In genomic region chr5:59517926-59518585, GRCh38 we compare ENCODE assay signal across 13 cellular contexts.
DNase-seq lines count a peak whose midpoint lies in the region; ATAC-seq and TF ChIP-seq lines count a peak whose summit lies in the region.
"Had no signal": no experiment of that assay in that cellular context is flagged by ENCODE, and none has a peak within 500 bp of the region (broad histone marks: within the 10 kb centered on the region; RNA-seq: fewer than 3 reads in every experiment).

No MANE protein-coding gene starts in this region.

- H3K9ac ChIP-seq in GM23248 (no peak overlapping the region), SK-N-SH (no peak overlapping the region), skeletal muscle satellite cell (ENCODE audit: low read depth, low read length) (peak overlapping the region; percentile 32)

- DNase-seq in GM23248 (peak; percentile 82), SK-N-SH (no peak), fibroblast of peridontal ligament (ENCODE audit: extremely low read depth) (peak; percentile 15), MV-4-11 (lab: John Stamatoyannopoulos, UW) (no peak), D341Med (ENCODE audit: low spot score) (no peak)
- DNase-seq: activated CD4-positive, alpha-beta T cell treated with anti-CD3 and anti-CD28 coated beads for 36 hours; natural killer cell; NCI-H2081 treated with DMSO at 0.1 percent for 48 hours; T-cell had no signal

- CTCF ChIA-PET in SK-N-SH (lab: Yijun Ruan, JAX) = interaction anchor here (0.6 to 2.5 kb wide), 2 partner anchors 142 to 809 kb away, joined by 3 to 6 read pairs; no protein-coding TSS in a partner anchor

- H4K20me1 ChIP-seq in GM23248 (ENCODE audit: insufficient read depth) (no peaks in the 10 kb centered on the region), SK-N-SH (ENCODE audit: insufficient read depth) (no peaks in the 10 kb centered on the region)

- H3K4me2 ChIP-seq in GM23248 (ENCODE audit: unreplicated experiment) = peak overlapping the region; percentile 55
- H3K4me2 ChIP-seq in SK-N-SH = peak overlapping the region; percentile 64
- peak overlapping the region; percentile 70 for H3K4me2 ChIP-seq in skeletal muscle satellite cell (ENCODE audit: low read length)

- no peak for TF ChIP-seq CTCF in SK-N-SH (IDR thresholded peaks at IDR 0.05)

- H3K4me3 ChIP-seq in GM23248 = peak overlapping the region; percentile 42
- H3K4me3 ChIP-seq in SK-N-SH (ENCODE audit: low read depth in 2 of 2, low read length in 1 of 2) = 0 out of 4 replicates have a peak overlapping the region, but pooled peaks of 1 of the 2 experiments have one; percentile 11
- no peak overlapping the region for H3K4me3 ChIP-seq in skeletal muscle satellite cell (ENCODE audit: low read length)
- H3K4me3 ChIP-seq: K562 had no signal

- peak overlapping the region; percentile 39 for H3K27ac ChIP-seq in GM23248
- H3K27ac ChIP-seq in SK-N-SH (ENCODE audit: low read depth in 2 of 2, low read length in 1 of 2) = peak overlapping the region; percentile 39 to 72; a peak in 3 of 4 replicates

- H3K27me3 ChIP-seq in GM23248 (replicated peaks; ENCODE audit: insufficient read depth) (no peaks in the 10 kb centered on the region), SK-N-SH (ENCODE audit: insufficient read depth) (no peaks in the 10 kb centered on the region), skeletal muscle satellite cell (ENCODE audit: control insufficient read depth, insufficient read depth, low read length) (no peaks in the 10 kb centered on the region)

- no peaks in the 10 kb centered on the region for H3K79me2 ChIP-seq in GM23248 (ENCODE audit: insufficient read depth)
- no peaks in the 10 kb centered on the region for H3K79me2 ChIP-seq in SK-N-SH (ENCODE audit: insufficient read depth)

- H3F3A ChIP-seq in GM23248 (ENCODE audit: insufficient read depth) (0 out of 2 replicates have a peak, but pooled peaks cover 10% of the 10 kb centered on the region), SK-N-SH (replicated peaks; ENCODE audit: insufficient read depth) (peaks cover 15% of the 10 kb centered on the region)

- H2AFZ ChIP-seq in GM23248 (no peak overlapping the region), SK-N-SH (ENCODE audit: low read depth) (peak overlapping the region; percentile 32; the same call in 1 of the 2 replicates)

- H3K9me3 ChIP-seq in GM23248 (ENCODE audit: low read depth) (no peaks in the 10 kb centered on the region), SK-N-SH (no peaks in the 10 kb centered on the region), skeletal muscle satellite cell (replicated peaks; ENCODE audit: low read length) (no peaks in the 10 kb centered on the region)

- POLR2A ChIA-PET in SK-N-SH (lab: Yijun Ruan, JAX) = no interaction called here

- no peak for TF ChIP-seq EP300 in SK-N-SH (IDR thresholded peaks at IDR 0.05; ENCODE audit: borderline replicate concordance in 1 of 2, low read depth in 1 of 2, low read length in 1 of 2)

- ATAC-seq in GM21360 (IDR thresholded peaks at IDR 0.05; ENCODE audit: unreplicated experiment) = no peak
- ATAC-seq: activated CD4-positive, alpha-beta T cell treated with anti-CD3 and anti-CD28 coated beads for 36 hours; HCT116; K562; natural killer cell; T-cell had no signal

- TF ChIP-seq RAD21 in SK-N-SH (IDR thresholded peaks at IDR 0.05; ENCODE audit: low read length) = no peak

- 0 to 4% methylated on average over 3 of the region's 3 CpGs for WGBS in GM23248 (ENCODE audit: low coverage in 1 of 2, low lambda C conversion rate in 2 of 2, missing lambda C conversion rate in 2 of 2), 2 experiments
- 27% methylated on average over 3 of the region's 3 CpGs for WGBS in SK-N-SH (ENCODE audit: low lambda C conversion rate)

- H3K9me2 ChIP-seq in GM23248 (ENCODE audit: insufficient read depth) (no peaks in the 10 kb centered on the region), SK-N-SH (no peaks in the 10 kb centered on the region)

- H3K36me3 ChIP-seq in GM23248 (ENCODE audit: low read depth) = no peaks in the 10 kb centered on the region
- H3K36me3 ChIP-seq in SK-N-SH (replicated peaks in 1 of 2; ENCODE audit: control insufficient read depth in 1 of 2, insufficient read depth in 2 of 2, low read length in 1 of 2) = no peaks in the 10 kb centered on the region
- no peaks in the 10 kb centered on the region for H3K36me3 ChIP-seq in skeletal muscle satellite cell (ENCODE audit: insufficient read depth, low read length)

- peaks cover 31% of the 10 kb centered on the region for H3K4me1 ChIP-seq in GM23248 (ENCODE audit: insufficient read depth)
- H3K4me1 ChIP-seq in SK-N-SH (ENCODE audit: control insufficient read depth in 1 of 2, insufficient read depth in 2 of 2, low read depth in 1 of 2, low read length in 1 of 2) = peaks cover 0 to 4% of the 10 kb centered on the region in 2 experiments; a peak in 2 of 4 replicates
- H3K4me1 ChIP-seq in skeletal muscle satellite cell (ENCODE audit: control insufficient read depth, insufficient read depth, low read length) = peaks cover 31% of the 10 kb centered on the region

- in situ Hi-C loops in GM23248 (cut with MboI) = loop anchor here (10.0 kb wide), 1 partner anchor 277 kb away; no protein-coding TSS in a partner anchor

TF ChIP-seq in SK-N-SH, 30 proteins besides CTCF, POLR2A, EP300 and RAD21:
- TF ChIP-seq RCOR1 (IDR thresholded peaks at IDR 0.05; ENCODE audit: low read length) (no peak), TEAD4 (IDR thresholded peaks at IDR 0.05; ENCODE audit: borderline replicate concordance, insufficient read depth) (peak; percentile 41; the same call in 1 of the 2 replicates), TAF1 (IDR thresholded peaks at IDR 0.05; ENCODE audit: borderline replicate concordance, low read depth, low read length) (no peak), JUND (IDR thresholded peaks at IDR 0.05) (peak; percentile 27; the same call in 1 of the 2 replicates), FOSL2 (IDR thresholded peaks at IDR 0.05; ENCODE audit: borderline replicate concordance, low read depth) (peak; percentile 62; the same call in 1 of the 2 replicates), IRF3 (IDR thresholded peaks at IDR 0.05; ENCODE audit: low read depth, low read length) (no peak), MAX (IDR thresholded peaks at IDR 0.05; ENCODE audit: low read depth) (no peak), MXI1 (IDR thresholded peaks at IDR 0.05; ENCODE audit: low read depth, low read length) (no peak), YY1 (IDR thresholded peaks at IDR 0.05; ENCODE audit: low read depth) (peak; percentile 43; the same call in 1 of the 2 replicates), RXRA (IDR thresholded peaks at IDR 0.05; ENCODE audit: borderline replicate concordance, low read depth) (no peak), TCF12 (IDR thresholded peaks at IDR 0.05) (peak; percentile 52), NFIC (IDR thresholded peaks at IDR 0.05; ENCODE audit: borderline replicate concordance) (peak; percentile 58; the same call in 1 of the 2 replicates)
- TF ChIP-seq, protein P1, sequence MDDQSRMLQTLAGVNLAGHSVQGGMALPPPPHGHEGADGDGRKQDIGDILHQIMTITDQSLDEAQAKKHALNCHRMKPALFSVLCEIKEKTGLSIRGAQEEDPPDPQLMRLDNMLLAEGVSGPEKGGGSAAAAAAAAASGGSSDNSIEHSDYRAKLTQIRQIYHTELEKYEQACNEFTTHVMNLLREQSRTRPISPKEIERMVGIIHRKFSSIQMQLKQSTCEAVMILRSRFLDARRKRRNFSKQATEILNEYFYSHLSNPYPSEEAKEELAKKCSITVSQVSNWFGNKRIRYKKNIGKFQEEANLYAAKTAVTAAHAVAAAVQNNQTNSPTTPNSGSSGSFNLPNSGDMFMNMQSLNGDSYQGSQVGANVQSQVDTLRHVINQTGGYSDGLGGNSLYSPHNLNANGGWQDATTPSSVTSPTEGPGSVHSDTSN (IDR thresholded peaks at IDR 0.05) = peak; percentile 4; the same call in 1 of the 2 replicates
- TF ChIP-seq, protein P2, sequence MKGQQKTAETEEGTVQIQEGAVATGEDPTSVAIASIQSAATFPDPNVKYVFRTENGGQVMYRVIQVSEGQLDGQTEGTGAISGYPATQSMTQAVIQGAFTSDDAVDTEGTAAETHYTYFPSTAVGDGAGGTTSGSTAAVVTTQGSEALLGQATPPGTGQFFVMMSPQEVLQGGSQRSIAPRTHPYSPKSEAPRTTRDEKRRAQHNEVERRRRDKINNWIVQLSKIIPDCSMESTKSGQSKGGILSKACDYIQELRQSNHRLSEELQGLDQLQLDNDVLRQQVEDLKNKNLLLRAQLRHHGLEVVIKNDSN (IDR thresholded peaks at IDR 0.05; ENCODE audit: borderline replicate concordance, low read depth) = no peak

Comparison
In these comparisons a context has a peak if more than half of its experiments do, and no peak if none do; other contexts are left out.
1. DNase-seq: peak in GM23248 (single experiment) and fibroblast of peridontal ligament (single experiment); none in SK-N-SH (single experiment), MV-4-11 (single experiment) and D341Med (single experiment).
2. Peak in every context shown above with its lines, with median percentiles within 50 percentile points of each other: H3K4me2 ChIP-seq.